13 cellular contexts compared by ENCODE assay signal in the genomic region with DNA sequence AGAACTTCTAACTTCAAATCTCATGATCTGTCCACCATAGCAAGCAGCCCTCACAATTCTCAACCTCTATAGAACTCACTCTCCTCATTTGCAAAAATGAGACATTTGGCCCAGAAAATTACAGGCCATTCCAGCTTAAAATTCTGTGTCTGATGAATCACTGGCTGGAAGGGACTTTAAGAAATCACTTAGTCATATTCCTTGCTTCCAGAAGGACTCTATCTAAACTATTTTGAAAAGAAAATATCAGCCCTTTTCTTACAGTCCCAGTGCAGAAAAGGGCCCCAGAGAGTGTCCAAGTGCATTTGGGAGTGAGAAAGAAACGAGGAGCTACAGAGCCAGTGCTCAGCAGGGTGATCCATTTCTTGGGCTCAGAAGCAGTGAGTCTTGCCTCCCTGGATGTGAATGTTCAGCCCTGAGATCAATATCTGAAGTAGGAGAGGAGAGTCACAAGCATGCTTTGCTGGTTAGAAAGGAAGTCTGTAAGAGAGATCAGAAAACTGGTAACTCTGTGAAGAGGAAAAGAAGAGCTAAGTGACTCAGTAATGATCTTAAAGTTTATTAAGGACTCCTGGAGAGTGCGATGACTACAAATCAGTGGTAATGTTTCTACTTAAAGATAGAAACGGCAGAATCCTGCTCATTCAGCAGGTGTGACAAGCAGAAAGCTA.
DNase-seq lines count a peak whose midpoint lies in the region; ATAC-seq, FAIRE-seq and TF ChIP-seq lines count a peak whose summit lies in the region.
"Had no signal": no experiment of that assay in that cellular context is flagged by ENCODE, and none has a peak within 500 bp of the region (broad histone marks: within the 10 kb centered on the region; RNA-seq: fewer than 3 reads in every experiment).

No MANE protein-coding gene starts in this region.

- TF ChIP-seq CTCF in RWPE1 (conservative IDR thresholded peaks at IDR 0.05; ENCODE audit: low read depth), result no peak
- no peak for TF ChIP-seq CTCF in neural progenitor cell (IDR thresholded peaks at IDR 0.05)
- no peak for TF ChIP-seq CTCF in kidney (IDR thresholded peaks at IDR 0.05; ENCODE audit: borderline replicate concordance, extremely low read depth, insufficient read depth)
- no peak for TF ChIP-seq CTCF in GM10266 (IDR thresholded peaks at IDR 0.05; ENCODE audit: control insufficient read depth, insufficient read depth, low read depth, missing control alignments)

- H3K36me3 ChIP-seq in neural progenitor cell (no peaks in the 10 kb centered on the region), kidney (ENCODE audit: control insufficient read depth in 1 of 2, insufficient read depth in 2 of 2, low read length in 2 of 2) (no peaks in the 10 kb centered on the region)
- H3K36me3 ChIP-seq: right lobe of liver had no signal

- H3K27me3 Mint-ChIP-seq in neural progenitor cell (ENCODE audit: insufficient read depth, low read depth), result peaks cover 3% of the 10 kb centered on the region

- H3K4me2 ChIP-seq in neural progenitor cell, result no peak overlapping the region

- H3K27me3 ChIP-seq in neural progenitor cell, result no peaks in the 10 kb centered on the region
- H3K27me3 ChIP-seq: right lobe of liver, SJCRH30 had no signal

- no peak overlapping the region for H2AFZ ChIP-seq in neural progenitor cell (replicated peaks)

- CTCF ChIA-PET in RWPE1 (lab: Yijun Ruan, JAX), result interaction anchor here (0.6 kb wide), 1 partner anchor 239 kb away, joined by 3 read pairs; no protein-coding TSS in a partner anchor

- H3K9ac ChIP-seq in neural progenitor cell (no peak overlapping the region), kidney (ENCODE audit: low read length in 2 of 2) (no peak overlapping the region)

- intact Hi-C loops in kidney (cut with DNase I), result no loop called here

- H3K79me2 ChIP-seq in neural progenitor cell (ENCODE audit: low read depth), result peaks cover 92% of the 10 kb centered on the region

- H3K27ac Mint-ChIP-seq in neural progenitor cell, result peak overlapping the region; percentile 26
- H3K27ac Mint-ChIP-seq: activated CD8-positive, alpha-beta T cell treated with anti-CD3 and anti-CD28 coated beads, Interleukin-2, amount 10 ng/mL, durations not matched to agents 7 days and 5 days; stimulated activated naive B cell treated with anti-CD40 and anti-IgM and Interleukin-4, amounts not matched to agents 10 μg/mL and 1 μg/mL and 100 μg/mL, for 72 hours had no signal

- H3K4me1 ChIP-seq in neural progenitor cell (peaks cover 38% of the 10 kb centered on the region), kidney (ENCODE audit: control insufficient read depth in 1 of 2, insufficient read depth in 1 of 2, low read depth in 1 of 2, low read length in 2 of 2) (peaks cover 0 to 5% of the 10 kb centered on the region in 2 donors)

- no peaks in the 10 kb centered on the region for H3K9me3 ChIP-seq in neural progenitor cell (ENCODE audit: low read depth)
- no peaks in the 10 kb centered on the region for H3K9me3 ChIP-seq in kidney (ENCODE audit: control insufficient read depth in 1 of 2, low read length in 2 of 2)
- H3K9me3 ChIP-seq: right lobe of liver, SJCRH30 had no signal

- H3K4me3 ChIP-seq in neural progenitor cell, result no peak overlapping the region
- H3K4me3 ChIP-seq in kidney (ENCODE audit: low read length in 2 of 2), result no peak overlapping the region
- H3K4me3 ChIP-seq: right lobe of liver, SJCRH30 had no signal

- H4K20me1 ChIP-seq in neural progenitor cell (ENCODE audit: low read depth), result no peaks in the 10 kb centered on the region

- peaks cover 17% of the 10 kb centered on the region for H3K36me3 Mint-ChIP-seq in neural progenitor cell
- H3K36me3 Mint-ChIP-seq: stimulated activated naive B cell treated with anti-CD40 and anti-IgM and Interleukin-4, amounts not matched to agents 10 μg/mL and 1 μg/mL and 100 μg/mL, for 72 hours had no signal

- POLR2A ChIA-PET in RWPE1 (lab: Yijun Ruan, JAX; ENCODE audit: low non-redundant PET), result no interaction called here

- H3K4me3 Mint-ChIP-seq in neural progenitor cell, result no peak overlapping the region
- H3K4me3 Mint-ChIP-seq: activated CD8-positive, alpha-beta T cell treated with anti-CD3 and anti-CD28 coated beads, Interleukin-2, amount 10 ng/mL, durations not matched to agents 7 days and 5 days; stimulated activated naive B cell treated with anti-CD40 and anti-IgM and Interleukin-4, amounts not matched to agents 10 μg/mL and 1 μg/mL and 100 μg/mL, for 72 hours had no signal

- DNase-seq in RWPE1 (ENCODE audit: low spot score) (no peak), fibroblast of peridontal ligament (ENCODE audit: extremely low read depth) (peak; percentile 92), neural progenitor cell (ENCODE audit: low spot score) (no peak), kidney (no peak), GM19239 (ENCODE audit: insufficient read length, low spot score) (no peak), GM10266 (ENCODE audit: extremely low spot score) (no peak)
- DNase-seq: activated CD8-positive, alpha-beta T cell treated with anti-CD3 and anti-CD28 coated beads, Interleukin-2, amount 10 ng/mL, durations not matched to agents 7 days and 5 days; anterior cingulate cortex; NCI-H1417; right lobe of liver; SJCRH30; stimulated activated naive B cell treated with anti-CD40 and anti-IgM and Interleukin-4, amounts not matched to agents 10 μg/mL and 1 μg/mL and 100 μg/mL, for 72 hours had no signal

- H3K27ac ChIP-seq in RWPE1 (peak overlapping the region; percentile 60; the same call in 1 of the 2 replicates), neural progenitor cell (no peak overlapping the region), kidney (ENCODE audit: low read depth in 2 of 2, low read length in 2 of 2) (peak overlapping the region in 1 of 2 donors; percentile 45)
- H3K27ac ChIP-seq: right lobe of liver, SJCRH30 had no signal

- no peak for ATAC-seq in HG03460 (IDR thresholded peaks at IDR 0.05; ENCODE audit: unreplicated experiment)
- ATAC-seq: activated CD8-positive, alpha-beta T cell treated with anti-CD3 and anti-CD28 coated beads, Interleukin-2, amount 10 ng/mL, durations not matched to agents 7 days and 5 days; right lobe of liver; stimulated activated naive B cell treated with anti-CD40 and anti-IgM and Interleukin-4, amounts not matched to agents 10 μg/mL and 1 μg/mL and 100 μg/mL, for 72 hours had no signal

- FAIRE-seq in kidney (lab: Jason Lieb, UNC) (no peak), GM19239 (lab: Jason Lieb, UNC) (no peak)

- H3K4me1 Mint-ChIP-seq in neural progenitor cell, result peaks cover 66% of the 10 kb centered on the region

- peaks cover 21% of the 10 kb centered on the region for H3F3A ChIP-seq in neural progenitor cell (ENCODE audit: low read depth)

- H3K9me3 Mint-ChIP-seq in neural progenitor cell, result peaks cover 8% of the 10 kb centered on the region
